ENCODE assay signal across 1 cellular context in the genomic region with DNA sequence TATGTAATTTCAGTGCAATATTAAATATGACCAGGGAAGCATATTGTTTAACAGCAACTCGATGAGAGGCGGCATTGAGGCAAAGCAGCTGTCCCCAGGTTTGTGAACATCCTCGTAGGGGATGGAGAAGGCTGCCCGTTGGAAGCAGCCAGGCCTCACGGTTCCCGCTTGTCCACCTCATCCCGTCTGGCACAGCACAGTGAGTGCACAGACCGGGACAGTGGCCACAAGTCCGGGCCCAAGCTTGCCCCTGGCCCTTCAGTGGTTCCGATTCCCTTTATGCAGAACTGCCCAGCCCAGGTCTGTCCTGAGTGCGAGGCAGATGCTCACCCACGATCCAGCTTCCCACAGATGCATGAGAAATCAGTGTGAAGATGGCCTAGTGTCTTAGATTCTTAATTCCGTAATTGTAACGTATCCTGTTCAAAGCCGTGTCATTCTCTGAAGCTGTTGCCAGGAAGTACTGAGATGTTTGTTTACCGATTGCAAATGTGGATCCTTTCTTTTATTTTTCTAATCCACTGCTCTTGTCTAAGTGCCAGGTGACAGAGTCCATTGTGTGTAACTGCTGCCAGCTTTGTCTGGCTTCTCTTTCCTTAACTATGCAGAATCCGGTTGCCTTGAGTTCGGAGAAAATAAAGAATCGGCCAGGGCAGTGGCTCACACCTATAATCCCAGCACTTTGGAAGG.
TF ChIP-seq lines count a peak whose summit lies in the region.

No MANE protein-coding gene starts in this region.

TF ChIP-seq in IMR-90, 13 proteins besides CTCF, POLR2A, EP300 and RAD21 (continued from another document):
- TF ChIP-seq MAFK (IDR thresholded peaks at IDR 0.05; ENCODE audit: low read depth, low read length) (no peak), FOS (IDR thresholded peaks at IDR 0.05; ENCODE audit: low read depth, low read length) (no peak)
- TF ChIP-seq, protein P1, sequence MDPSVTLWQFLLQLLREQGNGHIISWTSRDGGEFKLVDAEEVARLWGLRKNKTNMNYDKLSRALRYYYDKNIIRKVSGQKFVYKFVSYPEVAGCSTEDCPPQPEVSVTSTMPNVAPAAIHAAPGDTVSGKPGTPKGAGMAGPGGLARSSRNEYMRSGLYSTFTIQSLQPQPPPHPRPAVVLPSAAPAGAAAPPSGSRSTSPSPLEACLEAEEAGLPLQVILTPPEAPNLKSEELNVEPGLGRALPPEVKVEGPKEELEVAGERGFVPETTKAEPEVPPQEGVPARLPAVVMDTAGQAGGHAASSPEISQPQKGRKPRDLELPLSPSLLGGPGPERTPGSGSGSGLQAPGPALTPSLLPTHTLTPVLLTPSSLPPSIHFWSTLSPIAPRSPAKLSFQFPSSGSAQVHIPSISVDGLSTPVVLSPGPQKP (IDR thresholded peaks at IDR 0.05; ENCODE audit: borderline replicate concordance, low read depth, low read length), result no peak
